Comparison of ENCODE assay signal across 25 cellular contexts in genomic region chr13:59960683-59961082, GRCh38.
"Had no signal": no experiment of that assay in that cellular context is flagged by ENCODE, and none has a peak within 500 bp of the region (broad histone marks: within the 10 kb centered on the region; RNA-seq: fewer than 3 reads in every experiment).

No MANE protein-coding gene starts in this region.

- H3K27me3 Mint-ChIP-seq: activated naive CD8-positive, alpha-beta T cell treated with anti-CD3 and anti-CD28 coated beads for 36 hours; activated T-helper 17 cell treated with anti-CD3 and anti-CD28 coated beads, Interleukin-2, amount 50 U/mL, for 72 hours; stimulated activated naive B cell treated with anti-CD40 and anti-IgM and Interleukin-4, amounts not matched to agents 10 μg/mL and 1 μg/mL and 100 μg/mL, for 72 hours had no signal

- H3K36me3 ChIP-seq: heart left ventricle, lower lobe of right lung, sigmoid colon, vagina had no signal

- H3K27me3 ChIP-seq: heart left ventricle, sigmoid colon, testis, vagina had no signal

- H3K4me3 ChIP-seq: coronary artery, heart left ventricle, lower lobe of right lung, mucosa of descending colon, sigmoid colon, testis, vagina had no signal

- H3K4me1 Mint-ChIP-seq: activated naive CD8-positive, alpha-beta T cell treated with anti-CD3 and anti-CD28 coated beads for 36 hours; activated T-helper 17 cell treated with anti-CD3 and anti-CD28 coated beads, Interleukin-2, amount 50 U/mL, for 72 hours; nephron progenitor cell; stimulated activated naive B cell treated with anti-CD40 and anti-IgM and Interleukin-4, amounts not matched to agents 10 μg/mL and 1 μg/mL and 100 μg/mL, for 72 hours had no signal

- DNase-seq: activated naive CD8-positive, alpha-beta T cell treated with anti-CD3 and anti-CD28 coated beads for 36 hours; activated T-cell treated with anti-CD3 and anti-CD28 coated beads, Interleukin-2, amount 50 U/mL, for 1 hour; amniotic stem cell; cerebellar nuclear complex; heart left ventricle; islet precursor cell; left colon; lower lobe of right lung; mesendoderm; mucosa of descending colon; nephron progenitor cell; nucleus accumbens; posterior cingulate gyrus; sigmoid colon; stimulated activated CD4-positive, alpha-beta T cell treated with anti-CD3 and anti-CD28 coated beads, Interleukin-2, amount 100 ng/mL, for 48 hours; stimulated activated CD8-positive, alpha-beta memory T cell treated with anti-CD3 and anti-CD28 coated beads, Interleukin-4, amount 100 ng/mL, for 48 hours; stimulated activated naive B cell treated with anti-CD40 and anti-IgM and Interleukin-4, amounts not matched to agents 10 μg/mL and 1 μg/mL and 100 μg/mL, for 72 hours; T1000; testis; trophoblast cell had no signal

- H3K9me3 ChIP-seq: lower lobe of right lung, mucosa of descending colon, sigmoid colon, testis, vagina had no signal

- H3K27ac ChIP-seq: coronary artery, heart left ventricle, lower lobe of right lung, sigmoid colon, testis, vagina had no signal

- ATAC-seq: activated T-helper 17 cell treated with anti-CD3 and anti-CD28 coated beads, Interleukin-2, amount 50 U/mL, for 72 hours; heart left ventricle; left colon; lower lobe of right lung; mucosa of descending colon; stimulated activated naive B cell treated with anti-CD40 and anti-IgM and Interleukin-4, amounts not matched to agents 10 μg/mL and 1 μg/mL and 100 μg/mL, for 72 hours; WTC11 had no signal

- H3K27ac Mint-ChIP-seq: activated naive CD8-positive, alpha-beta T cell treated with anti-CD3 and anti-CD28 coated beads for 36 hours; activated T-helper 17 cell treated with anti-CD3 and anti-CD28 coated beads, Interleukin-2, amount 50 U/mL, for 72 hours; nephron progenitor cell; stimulated activated naive B cell treated with anti-CD40 and anti-IgM and Interleukin-4, amounts not matched to agents 10 μg/mL and 1 μg/mL and 100 μg/mL, for 72 hours; T-helper 1 cell treated with Interleukin-12 subunit alpha and Interleukin-12 subunit beta and Interleukin-4 antibody, amounts not matched to agents 30 μg/mL and 1 μg/mL, for 36 hours; WTC11 had no signal

- H3K4me3 Mint-ChIP-seq: activated naive CD8-positive, alpha-beta T cell treated with anti-CD3 and anti-CD28 coated beads for 36 hours; activated T-helper 17 cell treated with anti-CD3 and anti-CD28 coated beads, Interleukin-2, amount 50 U/mL, for 72 hours; nephron progenitor cell; stimulated activated naive B cell treated with anti-CD40 and anti-IgM and Interleukin-4, amounts not matched to agents 10 μg/mL and 1 μg/mL and 100 μg/mL, for 72 hours; T-helper 1 cell treated with Interleukin-12 subunit alpha and Interleukin-12 subunit beta and Interleukin-4 antibody, amounts not matched to agents 30 μg/mL and 1 μg/mL, for 36 hours; WTC11 had no signal

- H3K4me1 ChIP-seq: heart left ventricle, lower lobe of right lung, sigmoid colon, testis, vagina had no signal
